ENCODE assay signal across 9 cellular contexts in the genomic region with DNA sequence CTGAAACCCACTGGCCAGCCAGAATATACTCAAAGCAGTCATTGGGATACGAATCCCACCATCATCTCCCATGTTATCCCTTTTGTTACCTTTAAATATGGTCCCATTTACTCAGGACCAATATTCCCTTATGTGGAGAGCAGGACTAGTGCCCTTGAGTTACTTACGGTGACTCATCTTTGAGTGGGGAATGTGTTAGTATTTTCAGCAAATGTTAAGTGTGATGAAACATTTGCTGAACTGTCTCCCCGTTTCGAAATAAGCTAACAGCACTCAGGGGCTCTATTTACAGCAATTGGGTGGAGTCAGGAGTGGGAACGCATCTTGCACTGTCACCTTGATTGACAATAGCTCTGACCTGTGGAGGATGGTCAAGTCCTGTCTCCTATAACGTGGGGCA.
DNase-seq lines count a peak whose midpoint lies in the region; ATAC-seq and TF ChIP-seq lines count a peak whose summit lies in the region.
"Had no signal": no experiment of that assay in that cellular context is flagged by ENCODE, and none has a peak within 500 bp of the region (broad histone marks: within the 10 kb centered on the region; RNA-seq: fewer than 3 reads in every experiment).

No MANE protein-coding gene starts in this region.

- H3K27ac ChIP-seq in uterus: peak overlapping the region; percentile 15 to 31

- H3K4me3 Mint-ChIP-seq in activated CD4-positive, alpha-beta memory T cell treated with anti-CD3 and anti-CD28 coated beads, Interleukin-2, amount 10 ng/mL, durations not matched to agents 7 days and 5 days: no peak overlapping the region
- peak overlapping the region in 3 of 5 donors; percentile 16 to 50 (median 41) for H3K4me3 Mint-ChIP-seq in immature natural killer cell
- no peak overlapping the region for H3K4me3 Mint-ChIP-seq in nephron progenitor cell
- H3K4me3 Mint-ChIP-seq: activated B cell treated with CpG ODN at 0.5 μM for 24 hours had no signal

- H3K36me3 Mint-ChIP-seq in activated naive CD4-positive, alpha-beta T cell treated with anti-CD3 and anti-CD28 coated beads, Interleukin-2, amount 50 U/mL, for 72 hours: no peaks in the 10 kb centered on the region
- H3K36me3 Mint-ChIP-seq in activated CD4-positive, alpha-beta memory T cell treated with anti-CD3 and anti-CD28 coated beads, Interleukin-2, amount 10 ng/mL, durations not matched to agents 7 days and 5 days (ENCODE audit: low read depth): peaks cover 20% of the 10 kb centered on the region
- H3K36me3 Mint-ChIP-seq in immature natural killer cell: no peaks in the 10 kb centered on the region
- no peaks in the 10 kb centered on the region for H3K36me3 Mint-ChIP-seq in nephron progenitor cell (ENCODE audit: low read depth)

- ATAC-seq in activated naive CD4-positive, alpha-beta T cell treated with anti-CD3 and anti-CD28 coated beads, Interleukin-2, amount 50 U/mL, for 72 hours: peak; percentile 28 to 51
- ATAC-seq in HG02759 (IDR thresholded peaks at IDR 0.05; ENCODE audit: unreplicated experiment): no peak
- no peak for ATAC-seq in GM21515 (IDR thresholded peaks at IDR 0.05; ENCODE audit: unreplicated experiment)

- DNase-seq in activated naive CD4-positive, alpha-beta T cell treated with anti-CD3 and anti-CD28 coated beads, Interleukin-2, amount 50 U/mL, for 72 hours (ENCODE audit: low spot score in 2 of 2): no peak
- DNase-seq in activated naive CD4-positive, alpha-beta T cell (lab: John Stamatoyannopoulos, UW): no peak
- DNase-seq in activated CD4-positive, alpha-beta memory T cell treated with anti-CD3 and anti-CD28 coated beads, Interleukin-2, amount 10 ng/mL, durations not matched to agents 7 days and 5 days: no peak
- no peak for DNase-seq in immature natural killer cell
- no peak for DNase-seq in uterus
- no peak for DNase-seq in nephron progenitor cell
- DNase-seq: activated B cell treated with CpG ODN at 0.5 μM for 24 hours had no signal

- POLR2A ChIA-PET in activated CD4-positive, alpha-beta memory T cell treated with anti-CD3 and anti-CD28 coated beads, Interleukin-2, amount 10 ng/mL, durations not matched to agents 7 days and 5 days (lab: Charles Lee): interaction anchor here (0.9 to 2.0 kb wide), 3 partner anchors 22 to 1511 kb away, joined by 3 to 8 read pairs (median 4); partner anchors contain the start of gene ISCA1

- no peak for TF ChIP-seq CTCF in uterus (IDR thresholded peaks at IDR 0.05)
- no peak for TF ChIP-seq CTCF in nephron progenitor cell (IDR thresholded peaks at IDR 0.05)

- no peaks in the 10 kb centered on the region for H3K9me3 ChIP-seq in uterus

- TF ChIP-seq POLR2A in uterus (IDR thresholded peaks at IDR 0.05): no peak

- H3K27me3 ChIP-seq in uterus: no peaks in the 10 kb centered on the region

- CTCF ChIA-PET in activated CD4-positive, alpha-beta memory T cell treated with anti-CD3 and anti-CD28 coated beads, Interleukin-2, amount 10 ng/mL, durations not matched to agents 7 days and 5 days (lab: Charles Lee): interaction anchor here (0.7 to 1.5 kb wide), 4 partner anchors 19 to 181 kb away, joined by 3 to 4 read pairs (median 4); partner anchors contain the start of gene CDK20

- H3K4me1 Mint-ChIP-seq in activated CD4-positive, alpha-beta memory T cell treated with anti-CD3 and anti-CD28 coated beads, Interleukin-2, amount 10 ng/mL, durations not matched to agents 7 days and 5 days: peaks cover 60% of the 10 kb centered on the region
- peaks cover 0 to 4% of the 10 kb centered on the region in 2 donors for H3K4me1 Mint-ChIP-seq in immature natural killer cell
- H3K4me1 Mint-ChIP-seq in nephron progenitor cell: peaks cover 37% of the 10 kb centered on the region
- H3K4me1 Mint-ChIP-seq: activated B cell treated with CpG ODN at 0.5 μM for 24 hours had no signal

- peak overlapping the region in 1 of 2 donors; percentile 49 for H3K27ac Mint-ChIP-seq in activated naive CD4-positive, alpha-beta T cell treated with anti-CD3 and anti-CD28 coated beads, Interleukin-2, amount 50 U/mL, for 72 hours
- H3K27ac Mint-ChIP-seq in activated CD4-positive, alpha-beta memory T cell treated with anti-CD3 and anti-CD28 coated beads, Interleukin-2, amount 10 ng/mL, durations not matched to agents 7 days and 5 days: peak overlapping the region; percentile 91
- peak overlapping the region in 4 of 6 donors; percentile 64 to 88 (median 74) for H3K27ac Mint-ChIP-seq in immature natural killer cell
- no peak overlapping the region for H3K27ac Mint-ChIP-seq in nephron progenitor cell
- H3K27ac Mint-ChIP-seq: activated B cell treated with CpG ODN at 0.5 μM for 24 hours had no signal

- H3K27me3 Mint-ChIP-seq in activated CD4-positive, alpha-beta memory T cell treated with anti-CD3 and anti-CD28 coated beads, Interleukin-2, amount 10 ng/mL, durations not matched to agents 7 days and 5 days: no peaks in the 10 kb centered on the region
- peaks cover 2 to 6% (median 3%) of the 10 kb centered on the region in 3 donors for H3K27me3 Mint-ChIP-seq in immature natural killer cell (ENCODE audit: low read depth in 3 of 3)
- H3K27me3 Mint-ChIP-seq in nephron progenitor cell (ENCODE audit: low read depth, poor library complexity): peaks cover 6% of the 10 kb centered on the region
- H3K27me3 Mint-ChIP-seq: activated B cell treated with CpG ODN at 0.5 μM for 24 hours had no signal

- H3K4me3 ChIP-seq in uterus: no peak overlapping the region

- intact Hi-C loops in uterus (cut with DNase I; ENCODE audit: low total_unique reads): no loop called here

- H3K4me1 ChIP-seq in uterus: no peaks in the 10 kb centered on the region

- peaks cover 3 to 9% of the 10 kb centered on the region in 2 donors for H3K9me3 Mint-ChIP-seq in activated naive CD4-positive, alpha-beta T cell treated with anti-CD3 and anti-CD28 coated beads, Interleukin-2, amount 50 U/mL, for 72 hours
- H3K9me3 Mint-ChIP-seq in activated CD4-positive, alpha-beta memory T cell treated with anti-CD3 and anti-CD28 coated beads, Interleukin-2, amount 10 ng/mL, durations not matched to agents 7 days and 5 days: peaks cover 7% of the 10 kb centered on the region
- peaks cover 0 to 2% (median 0%) of the 10 kb centered on the region in 6 donors for H3K9me3 Mint-ChIP-seq in immature natural killer cell
- no peaks in the 10 kb centered on the region for H3K9me3 Mint-ChIP-seq in nephron progenitor cell
- H3K9me3 Mint-ChIP-seq: activated B cell treated with CpG ODN at 0.5 μM for 24 hours had no signal

- no peaks in the 10 kb centered on the region for H3K36me3 ChIP-seq in uterus

Comparison
In these comparisons a context has a peak if more than half of its experiments do, and no peak if none do; other contexts are left out.
1. ATAC-seq: peak in activated naive CD4-positive, alpha-beta T cell treated with anti-CD3 and anti-CD28 coated beads, Interleukin-2, amount 50 U/mL, for 72 hours (2 of 2); none in HG02759 (single experiment) and GM21515 (single experiment).
2. H3K4me3 Mint-ChIP-seq: peak in immature natural killer cell (3 of 5); none in activated CD4-positive, alpha-beta memory T cell treated with anti-CD3 and anti-CD28 coated beads, Interleukin-2, amount 10 ng/mL, durations not matched to agents 7 days and 5 days (single experiment) and nephron progenitor cell (single experiment).